Comparison of ENCODE assay signal across 8 cellular contexts in the genomic region with DNA sequence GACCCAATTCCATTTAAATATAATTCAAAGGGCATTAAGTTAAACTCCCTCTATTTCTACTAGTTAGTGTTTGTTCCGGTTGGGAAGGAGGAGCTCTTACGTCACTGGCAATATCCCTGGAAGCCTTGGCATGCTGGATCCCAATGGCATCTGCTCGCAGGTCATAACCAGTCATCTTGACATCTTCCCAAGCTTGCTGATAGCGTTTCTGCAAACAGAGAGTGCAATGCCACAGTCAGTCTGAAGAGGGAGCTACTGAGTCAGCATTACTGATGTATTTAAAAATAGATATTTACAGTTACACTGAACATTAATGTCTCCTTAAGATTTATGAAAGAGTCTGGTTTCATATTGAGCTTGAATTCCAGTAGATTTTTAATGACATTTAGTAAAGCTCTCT.
DNase-seq lines count a peak whose midpoint lies in the region; ATAC-seq, FAIRE-seq and TF ChIP-seq lines count a peak whose summit lies in the region.
"Not testable (repeated sequence)": the region's sequence is repeated elsewhere in the genome, so short reads cannot be mapped to it uniquely, and the experiment has no call there.

No MANE protein-coding gene starts in this region.

- H3K9me3 Mint-ChIP-seq in central memory CD8-positive, alpha-beta T cell: not testable (repeated sequence)

- H3K9me3 ChIP-seq in A549, psoas muscle: not testable (repeated sequence)

- H3K27ac ChIP-seq in A549, psoas muscle: not testable (repeated sequence)

- not testable (repeated sequence) for H3K4me3 Mint-ChIP-seq in central memory CD8-positive, alpha-beta T cell

- not testable (repeated sequence) for H3K4me2 ChIP-seq in A549

- not testable (repeated sequence) for H3K27me3 ChIP-seq in psoas muscle (ENCODE audit: insufficient read depth in 3 of 3, low read length in 2 of 3)

- not testable (repeated sequence) for TF ChIP-seq POLR2A in A549 (IDR thresholded peaks at IDR 0.05; ENCODE audit: low read length)

- not testable (repeated sequence) for H3K27ac Mint-ChIP-seq in central memory CD8-positive, alpha-beta T cell (ENCODE audit: low read depth)

- no CpG with 5 or more reads among the region's 4 CpGs for WGBS in A549 (ENCODE audit: missing lambda C conversion rate)
- no CpG with 5 or more reads among the region's 4 CpGs for WGBS in psoas muscle, 3 donors

- intact Hi-C loops in psoas muscle (cut with DNase I): not testable (repeated sequence)

- H3K4me3 ChIP-seq in A549, psoas muscle: not testable (repeated sequence)

- not testable (repeated sequence) for FAIRE-seq in A549 (lab: Jason Lieb, UNC)
- peak; percentile 67 for FAIRE-seq in RCC 7860 (lab: Jason Lieb, UNC)

- H3K4me1 Mint-ChIP-seq in central memory CD8-positive, alpha-beta T cell: not testable (repeated sequence)

- TF ChIP-seq RAD21 in A549 (conservative IDR thresholded peaks at IDR 0.05 in 1 of 2, IDR thresholded peaks at IDR 0.05 in 1 of 2): not testable (repeated sequence)

- POLR2A ChIA-PET in A549 (lab: Yijun Ruan, JAX): not testable (repeated sequence)

- peaks cover 2 to 30% of the 10 kb centered on the region in 2 donors for H3K36me3 ChIP-seq in psoas muscle (ENCODE audit: insufficient read depth in 1 of 2, low read depth in 1 of 2)

- H3K4me1 ChIP-seq in A549, psoas muscle: not testable (repeated sequence)

- not testable (repeated sequence) for TF ChIP-seq CTCF in A549 (IDR thresholded peaks at IDR 0.05); psoas muscle (IDR thresholded peaks at IDR 0.05)

- not testable (repeated sequence) for TF ChIP-seq EP300 in A549 (IDR thresholded peaks at IDR 0.05)

- CTCF ChIA-PET in A549 (lab: Yijun Ruan, JAX): not testable (repeated sequence)

- not testable (repeated sequence) for H3K36me3 Mint-ChIP-seq in central memory CD8-positive, alpha-beta T cell (ENCODE audit: insufficient read depth)

- ATAC-seq in A549 (peak; percentile 76 to 84), GM19035 (IDR thresholded peaks at IDR 0.05; ENCODE audit: unreplicated experiment) (peak; percentile 65), HG02870 (IDR thresholded peaks at IDR 0.05; ENCODE audit: unreplicated experiment) (peak; percentile 51), HG03342 (IDR thresholded peaks at IDR 0.05; ENCODE audit: unreplicated experiment) (peak; percentile 65), left lobe of liver (peak; percentile 86), psoas muscle (peak; percentile 68 to 84 (median 78))
- ATAC-seq in central memory CD8-positive, alpha-beta T cell (replicated peaks; ENCODE audit: extremely low read depth, poor library complexity, severe bottlenecking): peak; percentile 64

- not testable (repeated sequence) for H3K27me3 Mint-ChIP-seq in central memory CD8-positive, alpha-beta T cell

- not testable (repeated sequence) for DNase-seq in A549 (ENCODE audit: low read depth in 1 of 2, low spot score in 1 of 2); RCC 7860 (ENCODE audit: low spot score); central memory CD8-positive, alpha-beta T cell (ENCODE audit: low spot score in 2 of 2); left lobe of liver (ENCODE audit: low spot score); psoas muscle
